In genomic region chr7:9869566-9869965, GRCh38 we compare ENCODE assay signal across 7 cellular contexts.
"Had no signal": no experiment of that assay in that cellular context is flagged by ENCODE, and none has a peak within 500 bp of the region (broad histone marks: within the 10 kb centered on the region; RNA-seq: fewer than 3 reads in every experiment).

No MANE protein-coding gene starts in this region.

- DNase-seq: H9, HCEC 1CT, KBM-7 had no signal

- H2AFZ ChIP-seq: GM23338 had no signal

- H3K4me2 ChIP-seq: GM23338, KMS-11 had no signal

- H3K9ac ChIP-seq: KMS-11 had no signal

- H3K27ac ChIP-seq: KMS-11 had no signal

- ATAC-seq: GM23338 had no signal

- H3K4me3 ChIP-seq: GM23338 had no signal

- FAIRE-seq: H1, HTR-8/SVneo had no signal
